Comparison of ENCODE assay signal across 9 cellular contexts in genomic region chr10:28678687-28679457, GRCh38. TPM values are rescaled to one million over a fixed set of nuclear protein-coding genes. Genes with fewer than 3 reads are reported as not detected.
DNase-seq lines count a peak whose midpoint lies in the region; ATAC-seq and TF ChIP-seq lines count a peak whose summit lies in the region.
"Had no signal": no experiment of that assay in that cellular context is flagged by ENCODE, and none has a peak within 500 bp of the region (broad histone marks: within the 10 kb centered on the region; RNA-seq: fewer than 3 reads in every experiment).

No MANE protein-coding gene starts in this region.

- H3K27me3 ChIP-seq in H7 (ENCODE audit: control insufficient read depth, insufficient read depth, low read length) (no peaks in the 10 kb centered on the region), dorsolateral prefrontal cortex (peaks cover 0 to 8% (median 0%) of the 10 kb centered on the region in 45 donors), muscle layer of duodenum (ENCODE audit: low read depth, low read length) (peaks cover 16% of the 10 kb centered on the region)

- no peaks in the 10 kb centered on the region for H3K9me3 ChIP-seq in muscle layer of duodenum (ENCODE audit: control insufficient read depth in 1 of 2, low read length in 2 of 2)

- DNase-seq in H7 (no peak), NOMO-1 (lab: John Stamatoyannopoulos, UW; ENCODE audit: unreplicated experiment in 2 of 2) (peak; percentile 24 to 62), dorsolateral prefrontal cortex (no peak), ureter (ENCODE audit: low spot score) (no peak), cerebellar nuclear complex (lab: John Stamatoyannopoulos, UW) (no peak)

- TF ChIP-seq CTCF in dorsolateral prefrontal cortex (IDR thresholded peaks at IDR 0.05 in 54 of 56, conservative IDR thresholded peaks at IDR 0.05 in 2 of 56; ENCODE audit: low read depth in 1 of 56, partially characterized antibody in 56 of 56), result no peak

- peaks cover 7% of the 10 kb centered on the region for H3K36me3 ChIP-seq in H7 (replicated peaks; ENCODE audit: control insufficient read depth, insufficient read depth, low read length)
- H3K36me3 ChIP-seq in muscle layer of duodenum (ENCODE audit: control insufficient read depth in 1 of 2, insufficient read depth in 2 of 2, low read length in 2 of 2), result no peaks in the 10 kb centered on the region

- H3K4me3 ChIP-seq in H7 (ENCODE audit: insufficient read depth, low read depth, low read length) (peak overlapping the region; percentile 95), dorsolateral prefrontal cortex (peak overlapping the region; percentile 58 to 100 (median 83)), muscle layer of duodenum (ENCODE audit: low read depth in 1 of 2, low read length in 2 of 2) (peak overlapping the region; percentile 58 to 76)

- H3K4me1 ChIP-seq in muscle layer of duodenum (ENCODE audit: control insufficient read depth in 1 of 2, insufficient read depth in 2 of 2, low read length in 2 of 2), result peaks cover 0 to 29% of the 10 kb centered on the region in 2 donors

- no peak for ATAC-seq in GM19397 (IDR thresholded peaks at IDR 0.05; ENCODE audit: unreplicated experiment)
- no peak for ATAC-seq in GM21786 (IDR thresholded peaks at IDR 0.05; ENCODE audit: unreplicated experiment)

- H3K27ac ChIP-seq in dorsolateral prefrontal cortex, result peak overlapping the region in 44 of 59 donors; percentile 2 to 92 (median 72)
- no peak overlapping the region for H3K27ac ChIP-seq in muscle layer of duodenum (ENCODE audit: low read length)

- intact Hi-C loops in dorsolateral prefrontal cortex (cut with DNase I), result loop anchor here (1.0 to 5.0 kb wide), 8 partner anchors 43 to 628 kb away; no protein-coding TSS in a partner anchor

RNA-seq across cellular contexts. Expression of gene BAMBI, which starts 1.6 kb away (rescaled TPM):
- total RNA-seq in H7 (2014; rRNA removed; shearing (Covaris generic)), result 74.9 and 79.1 TPM in 2 replicates
- total RNA-seq in dorsolateral prefrontal cortex (10 to 100 TPM in 42 of 120 experiments, 1 to 10 TPM in 78; 4.1 to 18.6 (median 8.8) TPM), ureter (54.8 TPM)
- total RNA-seq: T-helper 1 cell treated with Interleukin-12 subunit alpha and Interleukin-12 subunit beta and Interleukin-4 antibody, amounts not matched to agents 30 ng/mL and 1 ng/mL, for 36 hours had no signal

Comparison
In these comparisons a context has a peak if more than half of its experiments do, and no peak if none do; other contexts are left out.
1. DNase-seq: peak in NOMO-1 (2 of 2); none in H7 (single experiment), dorsolateral prefrontal cortex (0 of 10), ureter (single experiment) and cerebellar nuclear complex (0 of 2).
2. Peak in every context shown above with its lines, with median percentiles within 50 percentile points of each other: H3K4me3 ChIP-seq.